ENCODE assay signal across 9 cellular contexts in genomic region chr2:88190808-88191721, GRCh38. TPM values are rescaled to one million over a fixed set of nuclear protein-coding genes. Genes with fewer than 3 reads are reported as not detected.
DNase-seq lines count a peak whose midpoint lies in the region; TF ChIP-seq lines count a peak whose summit lies in the region.
"Had no signal": no experiment of that assay in that cellular context is flagged by ENCODE, and none has a peak within 500 bp of the region (broad histone marks: within the 10 kb centered on the region; RNA-seq: fewer than 3 reads in every experiment).

No MANE protein-coding gene starts in this region.

- peaks cover 0 to 7% (median 5%) of the 10 kb centered on the region in 3 donors for H3K36me3 ChIP-seq in tibial artery

- H3K27me3 ChIP-seq in tibial artery: peaks cover 0 to 31% of the 10 kb centered on the region in 2 donors

- no peak overlapping the region for H3K27ac ChIP-seq in tibial artery

- no peaks in the 10 kb centered on the region for H3K4me1 Mint-ChIP-seq in osteocyte (ENCODE audit: unreplicated experiment)

- intact Hi-C loops in tibial artery (cut with DNase I; ENCODE audit: low total_unique reads): no loop called here

- no peak overlapping the region for H3K27ac Mint-ChIP-seq in osteocyte (ENCODE audit: unreplicated experiment)
- H3K27ac Mint-ChIP-seq: T-helper 1 cell treated with Interleukin-12 subunit alpha and Interleukin-12 subunit beta and Interleukin-4 antibody, amounts not matched to agents 30 μg/mL and 1 μg/mL, for 36 hours had no signal

- CTCF ChIA-PET in HEK293T (lab: Yijun Ruan, JAX): interaction anchor here (0.7 to 2.3 kb wide), 4 partner anchors 20 to 264 kb away, joined by 3 to 16 read pairs (median 4); no protein-coding TSS in a partner anchor

- H3K4me1 ChIP-seq in tibial artery: no peaks in the 10 kb centered on the region

- H3K36me3 Mint-ChIP-seq in osteocyte (ENCODE audit: unreplicated experiment): no peaks in the 10 kb centered on the region

- H3K4me3 ChIP-seq in fibroblast of pulmonary artery (replicated peaks; ENCODE audit: low read depth, low read length): no peak overlapping the region
- H3K4me3 ChIP-seq in tibial artery: no peak overlapping the region

- no peak overlapping the region for H3K4me3 Mint-ChIP-seq in osteocyte (ENCODE audit: unreplicated experiment)
- H3K4me3 Mint-ChIP-seq: T-helper 1 cell treated with Interleukin-12 subunit alpha and Interleukin-12 subunit beta and Interleukin-4 antibody, amounts not matched to agents 30 μg/mL and 1 μg/mL, for 36 hours had no signal

- DNase-seq in DMS53 treated with DMSO at 0.1 percent for 48 hours (lab: John Stamatoyannopoulos, UW; ENCODE audit: unreplicated experiment) (peak; percentile 15), HEK293T (ENCODE audit: extremely low spot score) (peak; percentile 71), SK-MEL-5 (ENCODE audit: low read depth, low spot score) (peak; percentile 74), fibroblast of pulmonary artery (ENCODE audit: low read depth) (peak; percentile 43), osteocyte (ENCODE audit: extremely low spot score, unreplicated experiment) (no peak), tibial artery (no peak), mucosa of gallbladder (ENCODE audit: low spot score) (no peak)
- no peak for DNase-seq in activated CD4-positive, CD25-positive, alpha-beta regulatory T cell treated with anti-CD3 and anti-CD28 coated beads, Interleukin-2, amount 50 U/mL, for 72 hours

- H3K9me3 ChIP-seq in tibial artery: no peaks in the 10 kb centered on the region

- peaks cover 4% of the 10 kb centered on the region for H3K27me3 Mint-ChIP-seq in osteocyte (ENCODE audit: unreplicated experiment)

- in situ Hi-C loops in SK-MEL-5 (cut with HindIII; ENCODE audit: low pct_unique_long_range_greater_than_20kb, low sequenced_read_pairs): no loop called here

- POLR2A ChIA-PET in HEK293T (lab: Yijun Ruan, JAX): no interaction called here

- peak; percentile 58 for TF ChIP-seq CTCF in fibroblast of pulmonary artery (IDR thresholded peaks at IDR 0.05; ENCODE audit: low read length, missing control alignments)
- TF ChIP-seq CTCF in osteocyte (IDR thresholded peaks at IDR 0.05): peak; percentile 60
- peak in 1 of 2 experiments; percentile 42 for TF ChIP-seq CTCF in tibial artery (IDR thresholded peaks at IDR 0.05)

- H3K9me3 Mint-ChIP-seq in osteocyte (ENCODE audit: unreplicated experiment): no peaks in the 10 kb centered on the region

TF ChIP-seq in HEK293T, 16 proteins besides CTCF, POLR2A, EP300 and RAD21:
- TF ChIP-seq BHLHE40 (IDR thresholded peaks at IDR 0.05; ENCODE audit: borderline replicate concordance) (no peak), LEF1 (IDR thresholded peaks at IDR 0.05; ENCODE audit: borderline replicate concordance) (no peak), SP1 (IDR thresholded peaks at IDR 0.05) (no peak), TARDBP (IDR thresholded peaks at IDR 0.05) (no peak), L3MBTL2 (conservative IDR thresholded peaks at IDR 0.05) (no peak), HDGF (IDR thresholded peaks at IDR 0.05; ENCODE audit: borderline replicate concordance) (no peak), CTBP1 (IDR thresholded peaks at IDR 0.05; ENCODE audit: borderline replicate concordance) (no peak), ELF4 (IDR thresholded peaks at IDR 0.05) (no peak), FOXA1 (IDR thresholded peaks at IDR 0.05) (no peak), PKNOX1 (IDR thresholded peaks at IDR 0.05) (no peak), NFRKB (IDR thresholded peaks at IDR 0.05) (no peak), ARNT (IDR thresholded peaks at IDR 0.05) (no peak), FOXK2 (IDR thresholded peaks at IDR 0.05) (no peak), ZNF384 (IDR thresholded peaks at IDR 0.05) (no peak), SUZ12 (IDR thresholded peaks at IDR 0.05) (no peak), FOXM1 (IDR thresholded peaks at IDR 0.05; ENCODE audit: borderline replicate concordance) (no peak)

RNA-seq across cellular contexts. Expression of gene THNSL2, which starts 20.9 kb away (rescaled TPM):
- total RNA-seq in SK-MEL-5 (2014; rRNA removed; shearing (Covaris generic)): 4.5 and 5.2 TPM in 2 replicates
- polyA plus RNA-seq in SK-MEL-5 (2015; cell fraction: cytosol; rRNA removed): 4.4 and 4.8 TPM in 2 replicates
- 14.8 and 26.8 TPM in 2 replicates for polyA plus RNA-seq in SK-MEL-5 (2015; cell fraction: nucleus; rRNA removed)
- total RNA-seq in osteocyte (0.19 and 0.26 TPM in 2 replicates), mucosa of gallbladder (18.7 TPM)

Comparison
In these comparisons a context has a peak if more than half of its experiments do, and no peak if none do; other contexts are left out.
1. DNase-seq: peak in DMS53 treated with DMSO at 0.1 percent for 48 hours (single experiment), HEK293T (single experiment), SK-MEL-5 (single experiment) and fibroblast of pulmonary artery (single experiment); none in osteocyte (single experiment), tibial artery (0 of 2), activated CD4-positive, CD25-positive, alpha-beta regulatory T cell treated with anti-CD3 and anti-CD28 coated beads, Interleukin-2, amount 50 U/mL, for 72 hours (single experiment) and mucosa of gallbladder (single experiment).